In the genomic region with DNA sequence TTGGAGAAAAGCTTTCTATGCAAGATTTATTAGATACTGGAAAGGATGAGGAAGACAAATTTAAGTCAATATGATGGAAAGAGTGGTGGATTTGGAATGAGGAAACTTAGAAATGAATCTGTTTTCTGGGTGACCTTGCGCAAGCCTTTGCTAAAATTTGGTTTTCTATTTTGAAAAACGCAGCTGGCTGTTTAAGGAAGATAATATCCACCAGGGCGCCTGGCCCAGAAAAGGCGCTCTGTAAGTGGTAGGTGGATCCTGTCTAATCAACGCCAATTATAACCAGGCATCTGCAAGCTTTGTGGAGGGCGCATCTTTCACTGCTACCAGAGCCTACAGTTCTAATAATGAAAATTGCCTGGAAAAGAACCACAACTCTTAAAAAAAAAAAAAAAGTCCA, we compare ENCODE assay signal across 12 cellular contexts. TPM values are rescaled to one million over a fixed set of nuclear protein-coding genes. Genes with fewer than 3 reads are reported as not detected.
DNase-seq lines count a peak whose midpoint lies in the region; ATAC-seq, FAIRE-seq and TF ChIP-seq lines count a peak whose summit lies in the region.
"Had no signal": no experiment of that assay in that cellular context is flagged by ENCODE, and none has a peak within 500 bp of the region (broad histone marks: within the 10 kb centered on the region; RNA-seq: fewer than 3 reads in every experiment).

No MANE protein-coding gene starts in this region.

- H3K27me3 ChIP-seq in esophagus muscularis mucosa (peaks cover 0 to 45% (median 5%) of the 10 kb centered on the region in 4 donors), psoas muscle (ENCODE audit: insufficient read depth in 3 of 3, low read length in 2 of 3) (peaks cover 3 to 26% (median 6%) of the 10 kb centered on the region in 3 donors)

- peak; percentile 35 for DNase-seq in KBM-7
- DNase-seq in NOMO-1 treated with DMSO at 0.1 percent for 48 hours (lab: John Stamatoyannopoulos, UW; ENCODE audit: unreplicated experiment): peak; percentile 72
- DNase-seq in esophagus muscularis mucosa (ENCODE audit: extremely low spot score): no peak
- DNase-seq in psoas muscle: no peak
- DNase-seq in NCI-H1694 (lab: John Stamatoyannopoulos, UW): no peak
- no peak for DNase-seq in H54 (ENCODE audit: insufficient read length, low spot score)
- DNase-seq in activated CD4-positive, alpha-beta T cell treated with anti-CD3 and anti-CD28 coated beads for 4 hours: no peak
- DNase-seq: activated CD8-positive, alpha-beta memory T cell treated with anti-CD3 and anti-CD28 coated beads, Interleukin-2, amount 50 U/mL, for 48 hours; NCI-H1048 had no signal

- H3K9me3 ChIP-seq in esophagus muscularis mucosa (no peaks in the 10 kb centered on the region), psoas muscle (no peaks in the 10 kb centered on the region)

- FAIRE-seq in H54 (lab: Jason Lieb, UNC): no peak
- FAIRE-seq: endometrium, GM12891 had no signal

- ATAC-seq in psoas muscle (peak in 1 of 4 donors; percentile 19), GM18505 (IDR thresholded peaks at IDR 0.05; ENCODE audit: unreplicated experiment) (no peak)

- H3K36me3 ChIP-seq in esophagus muscularis mucosa (no peaks in the 10 kb centered on the region), psoas muscle (ENCODE audit: insufficient read depth in 1 of 2, low read depth in 1 of 2) (no peaks in the 10 kb centered on the region)

- H3K27ac ChIP-seq in esophagus muscularis mucosa (replicated peaks in 1 of 4) (no peak overlapping the region), psoas muscle (no peak overlapping the region)

- intact Hi-C loops in esophagus muscularis mucosa (cut with DNase I) (no loop called here), psoas muscle (cut with DNase I) (no loop called here)

- TF ChIP-seq CTCF in esophagus muscularis mucosa (IDR thresholded peaks at IDR 0.05) (no peak), psoas muscle (IDR thresholded peaks at IDR 0.05) (no peak)

- 35% methylated on average over 6 of the region's 6 CpGs for WGBS in esophagus muscularis mucosa
- 48 to 63% (median 51%) methylated on average over 6 of the region's 6 CpGs for WGBS in psoas muscle, 3 donors

- H3K4me1 ChIP-seq in esophagus muscularis mucosa: peaks cover 5 to 28% (median 19%) of the 10 kb centered on the region in 4 donors
- no peaks in the 10 kb centered on the region for H3K4me1 ChIP-seq in psoas muscle

- no peak for TF ChIP-seq EP300 in esophagus muscularis mucosa (IDR thresholded peaks at IDR 0.05)

- no peak for TF ChIP-seq POLR2A in esophagus muscularis mucosa (IDR thresholded peaks at IDR 0.05; ENCODE audit: low read depth)
- no peak for TF ChIP-seq POLR2A in GM18505 (IDR thresholded peaks at IDR 0.05; ENCODE audit: borderline replicate concordance, extremely low read depth, insufficient read depth, insufficient read length)
- TF ChIP-seq POLR2A in H54 (IDR thresholded peaks at IDR 0.05; ENCODE audit: low read depth, low read length): no peak

- in situ Hi-C loops in KBM-7 (cut with MboI; ENCODE audit: low pct_unique_long_range_greater_than_20kb, low sequenced_read_pairs): no loop called here

- H3K4me3 ChIP-seq in esophagus muscularis mucosa (peak overlapping the region; percentile 30 to 45 (median 36)), psoas muscle (peak overlapping the region; percentile 7)

RNA-seq across cellular contexts. Expression of a gene that starts 0.4 kb away (rescaled TPM):
- not detected for total RNA-seq in esophagus muscularis mucosa
- not detected for total RNA-seq in psoas muscle
- polyA plus RNA-seq in psoas muscle: not detected

RNA-seq across cellular contexts. Expression of a gene that starts 28.9 kb away (rescaled TPM):
- total RNA-seq in esophagus muscularis mucosa (10 to 100 TPM in 1 of 4 donors, 1 to 10 TPM in 3; 6.6 to 10.2 (median 7.8) TPM), psoas muscle (1 to 10 TPM; 4.4 to 7.4 (median 5.1) TPM)
- 1 to 10 TPM; 2.2 to 4.3 (median 3.0) TPM for polyA plus RNA-seq in psoas muscle

RNA-seq across cellular contexts. Expression of a gene that starts 45.5 kb away (rescaled TPM):
- total RNA-seq in esophagus muscularis mucosa (10 to 100 TPM; 18.4 to 25.4 (median 21.9) TPM), psoas muscle (10 to 100 TPM; 27.4 to 33.3 (median 30.2) TPM)
- 10 to 100 TPM; 10.9 to 21.0 (median 11.6) TPM for polyA plus RNA-seq in psoas muscle

Comparison
In these comparisons a context has a peak if more than half of its experiments do, and no peak if none do; other contexts are left out.
1. DNase-seq: peak in KBM-7 (single experiment) and NOMO-1 treated with DMSO at 0.1 percent for 48 hours (single experiment); none in esophagus muscularis mucosa (single experiment), psoas muscle (0 of 2), NCI-H1694 (single experiment), H54 (single experiment) and activated CD4-positive, alpha-beta T cell treated with anti-CD3 and anti-CD28 coated beads for 4 hours (0 of 2).